Comparison of ENCODE assay signal across 1 cellular context in the genomic region with DNA sequence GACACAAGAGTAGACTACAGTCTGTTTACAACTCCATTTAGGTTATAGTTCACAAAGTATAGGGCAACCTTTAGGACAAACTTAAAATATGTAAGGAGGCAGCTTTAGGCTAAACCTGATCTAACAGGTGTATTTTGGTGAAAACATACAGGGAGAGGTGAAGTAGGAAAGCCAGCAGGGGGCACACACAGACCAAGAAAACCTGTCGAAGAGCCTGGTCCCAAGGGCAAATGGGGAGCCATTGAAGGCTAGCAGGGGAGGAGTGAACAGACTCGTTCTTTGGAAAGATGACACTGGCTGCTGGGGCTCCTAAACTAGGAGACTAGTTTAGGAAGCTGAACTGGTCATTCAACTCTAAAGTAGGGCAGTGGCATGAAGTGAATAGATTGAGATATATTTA.
TF ChIP-seq lines count a peak whose summit lies in the region.

No MANE protein-coding gene starts in this region.

TF ChIP-seq in IMR-90, 13 proteins besides CTCF, POLR2A, EP300 and RAD21:
- TF ChIP-seq RFX5 (IDR thresholded peaks at IDR 0.05; ENCODE audit: low read depth, low read length) (no peak), NFE2L2 (IDR thresholded peaks at IDR 0.05; ENCODE audit: low read depth, low read length) (no peak), SMC3 (IDR thresholded peaks at IDR 0.05; ENCODE audit: low read depth, low read length) (peak; percentile 12; the same call in 1 of the 2 replicates), MAFK (IDR thresholded peaks at IDR 0.05; ENCODE audit: low read depth, low read length) (no peak)
